In genomic region chr3:67481126-67481525, GRCh38 we compare ENCODE assay signal across 25 cellular contexts.
"Had no signal": no experiment of that assay in that cellular context is flagged by ENCODE, and none has a peak within 500 bp of the region (broad histone marks: within the 10 kb centered on the region; RNA-seq: fewer than 3 reads in every experiment).

No MANE protein-coding gene starts in this region.

- H3K36me3 ChIP-seq: suprapubic skin, thoracic aorta, upper lobe of left lung, upper lobe of right lung, uterus, vagina had no signal

- H3K4me1 ChIP-seq: suprapubic skin, testis, tibial nerve, transverse colon, upper lobe of left lung, upper lobe of right lung, uterus, vagina had no signal

- H3K9me3 ChIP-seq: stomach, suprapubic skin, testis, thoracic aorta, tibial artery, tibial nerve, transverse colon, upper lobe of left lung, upper lobe of right lung, uterus, vagina had no signal

- DNase-seq: stimulated activated CD4-positive, alpha-beta T cell treated with anti-CD3 and anti-CD28 coated beads, Interleukin-2, amount 100 ng/mL, for 48 hours; stimulated activated CD4-positive, alpha-beta T cell treated with anti-CD3 and anti-CD28 coated beads, Interleukin-4, amount 100 ng/mL, for 1 hour; stimulated activated CD4-positive, alpha-beta T cell treated with anti-CD3 and anti-CD28 coated beads, Interleukin-4, amount 100 ng/mL, for 24 hours; stimulated activated CD4-positive, alpha-beta T cell treated with anti-CD3 and anti-CD28 coated beads, Interleukin-4, amount 100 ng/mL, for 4 hours; stimulated activated CD8-positive, alpha-beta memory T cell treated with anti-CD3 and anti-CD28 coated beads, Interleukin-4, amount 100 ng/mL, for 48 hours; stimulated activated naive B cell treated with anti-CD40 and anti-IgM and Interleukin-4, amounts not matched to agents 10 μg/mL and 1 μg/mL and 100 μg/mL, for 72 hours; stimulated activated naive CD4-positive, alpha-beta T cell; stimulated activated naive CD4-positive, alpha-beta T cell treated with Interleukin-2 at 50 U/mL for 16 hours; stimulated activated naive CD8-positive, alpha-beta T cell treated with anti-CD3 and anti-CD28 coated beads, Interleukin-15, amount 100 ng/mL, for 72 hours; stimulated activated naive CD8-positive, alpha-beta T cell treated with anti-CD3 and anti-CD28 coated beads, Interleukin-15, Interleukin-2, amounts not matched to agents 100 U/mL and 50 U/mL, for 24 hours; stomach; substantia nigra; testis; tibial artery; transverse colon; upper lobe of right lung; uterus had no signal

- FAIRE-seq: urothelium cell line had no signal

- H3K4me3 ChIP-seq: stomach, suprapubic skin, testis, thoracic aorta, tibial artery, tibial nerve, transverse colon, upper lobe of left lung, upper lobe of right lung, uterus, vagina had no signal

- ATAC-seq: stimulated activated effector memory CD8-positive, alpha-beta T cell treated with anti-CD3 and anti-CD28 coated beads, Interleukin-12 subunit alpha, Interleukin-12 subunit beta, amount 100 ng/mL, for 72 hours; stimulated activated memory B cell treated with anti-CD40 and anti-IgM and Interleukin-4, amounts not matched to agents 10 μg/mL and 1 μg/mL and 100 μg/mL, for 72 hours; stimulated activated naive B cell treated with anti-CD40 and anti-IgM and Interleukin-4, amounts not matched to agents 10 μg/mL and 1 μg/mL and 100 μg/mL, for 72 hours; stimulated activated naive CD8-positive, alpha-beta T cell treated with anti-CD3 and anti-CD28 coated beads, Interleukin-15, amount 100 ng/mL, for 72 hours; stimulated activated naive CD8-positive, alpha-beta T cell treated with anti-CD3 and anti-CD28 coated beads, Interleukin-15, Interleukin-2, amounts not matched to agents 100 U/mL and 50 U/mL, for 24 hours; upper lobe of right lung had no signal

- H3K27me3 ChIP-seq: stomach, suprapubic skin, testis, tibial artery, tibial nerve, transverse colon, upper lobe of left lung, upper lobe of right lung, uterus, vagina had no signal

- H3K27ac ChIP-seq: stomach, suprapubic skin, testis, thoracic aorta, tibial artery, tibial nerve, transverse colon, upper lobe of left lung, upper lobe of right lung, uterus, vagina had no signal
